Comparison of ENCODE assay signal across 1 cellular context in genomic region chrX:23841847-23842522, GRCh38.
A peak's percentile ranks its signal among the peaks of the same experiment; 100 is the strongest.
TF ChIP-seq lines count a peak whose summit lies in the region.

No MANE protein-coding gene starts in this region.

TF ChIP-seq in HepG2, 621 proteins besides CTCF, POLR2A, EP300 and RAD21 (continued from another document and continues in another):
- no peak for TF ChIP-seq ZNF407 (CRISPR knock-in tag; IDR thresholded peaks at IDR 0.05; ENCODE audit: not compliant biosample characterization)
- peak; percentile 47; the same call in 1 of the 2 replicates for TF ChIP-seq RXRA (CRISPR knock-in tag; IDR thresholded peaks at IDR 0.05)
- TF ChIP-seq ZNF770 (CRISPR knock-in tag; IDR thresholded peaks at IDR 0.05), result peak; percentile 92
- no peak for TF ChIP-seq ZNF678 (CRISPR knock-in tag; IDR thresholded peaks at IDR 0.05)
- no peak for TF ChIP-seq RBFOX2 (IDR thresholded peaks at IDR 0.05; ENCODE audit: low read depth, low read length)
- TF ChIP-seq CEBPB (IDR thresholded peaks at IDR 0.05; ENCODE audit: borderline replicate concordance, low read depth, low read length), result peak; percentile 73
- no peak for TF ChIP-seq ZNF431 (CRISPR knock-in tag; IDR thresholded peaks at IDR 0.05; ENCODE audit: borderline replicate concordance, low read depth)
- TF ChIP-seq GABPA (IDR thresholded peaks at IDR 0.05; ENCODE audit: low read depth, low read length), result no peak
- peak; percentile 23; the same call in 1 of the 2 replicates for TF ChIP-seq GABPA (CRISPR knock-in tag; IDR thresholded peaks at IDR 0.05; ENCODE audit: low read depth)
- no peak for TF ChIP-seq YY1 (IDR thresholded peaks at IDR 0.05; ENCODE audit: insufficient read depth, insufficient replicate concordance, low read depth, low read length)
- no peak for TF ChIP-seq ZNF530 (CRISPR knock-in tag; IDR thresholded peaks at IDR 0.05; ENCODE audit: low read depth)
- TF ChIP-seq HDAC2 (CRISPR knock-in tag; IDR thresholded peaks at IDR 0.05), result no peak
- TF ChIP-seq RFXANK (CRISPR knock-in tag; IDR thresholded peaks at IDR 0.05), result no peak
- peak; percentile 47; the same call in 1 of the 2 replicates for TF ChIP-seq FOXP1 (IDR thresholded peaks at IDR 0.05)
- TF ChIP-seq FOXP1 (CRISPR knock-in tag; IDR thresholded peaks at IDR 0.05), result peak; percentile 86
- peak; percentile 73; the same call in 1 of the 2 replicates for TF ChIP-seq ZNF280D (CRISPR knock-in tag; IDR thresholded peaks at IDR 0.05)
- TF ChIP-seq TAF15 (IDR thresholded peaks at IDR 0.05; ENCODE audit: low read depth, low read length, poor library complexity, severe bottlenecking), result no peak
- no peak for TF ChIP-seq RFX1 (IDR thresholded peaks at IDR 0.05)
- TF ChIP-seq SP1 (IDR thresholded peaks at IDR 0.05), result no peak
- TF ChIP-seq SP1 (CRISPR knock-in tag; IDR thresholded peaks at IDR 0.05), result no peak
- TF ChIP-seq PRPF4 (IDR thresholded peaks at IDR 0.05; ENCODE audit: low read depth, low read length, poor library complexity, severe bottlenecking), result no peak
- TF ChIP-seq ZHX2 (IDR thresholded peaks at IDR 0.05; ENCODE audit: low read depth), result no peak
- TF ChIP-seq ZHX2 (CRISPR knock-in tag; IDR thresholded peaks at IDR 0.05; ENCODE audit: borderline replicate concordance), result no peak
- TF ChIP-seq KAT8 (CRISPR knock-in tag; IDR thresholded peaks at IDR 0.05), result 0 out of 2 replicates have a peak, but pooled peaks have one; percentile 24
- no peak for TF ChIP-seq NFYC (CRISPR knock-in tag; IDR thresholded peaks at IDR 0.05)
- no peak for TF ChIP-seq KLF11 (CRISPR knock-in tag; IDR thresholded peaks at IDR 0.05)
- TF ChIP-seq TBP (CRISPR knock-in tag; IDR thresholded peaks at IDR 0.05), result no peak
- TF ChIP-seq MYPOP (CRISPR knock-in tag; IDR thresholded peaks at IDR 0.05), result no peak
- peak in 1 of 2 experiments; percentile 40; a peak in 1 of 4 replicates for TF ChIP-seq NR2F1 (CRISPR knock-in tag; IDR thresholded peaks at IDR 0.05)
- no peak for TF ChIP-seq BHLHE40 (IDR thresholded peaks at IDR 0.05; ENCODE audit: low read length)
- TF ChIP-seq HCFC1 (IDR thresholded peaks at IDR 0.05; ENCODE audit: low read depth, low read length), result no peak
- TF ChIP-seq PHF5A (CRISPR knock-in tag; IDR thresholded peaks at IDR 0.05; ENCODE audit: low read depth, unreplicated experiment), result no peak
- peak; percentile 42; the same call in 1 of the 2 replicates for TF ChIP-seq NCOR1 (IDR thresholded peaks at IDR 0.05; ENCODE audit: borderline replicate concordance, low read length)
- no peak for TF ChIP-seq PHF20 (CRISPR knock-in tag; IDR thresholded peaks at IDR 0.05)
- TF ChIP-seq ZNF430 (CRISPR knock-in tag; IDR thresholded peaks at IDR 0.05), result no peak
- peak; percentile 95 for TF ChIP-seq MIXL1 (CRISPR knock-in tag; IDR thresholded peaks at IDR 0.05)
- TF ChIP-seq ZNF605 (CRISPR knock-in tag; IDR thresholded peaks at IDR 0.05), result peak; percentile 29; the same call in 1 of the 2 replicates
- peak; percentile 88 for TF ChIP-seq PITX1 (CRISPR knock-in tag; IDR thresholded peaks at IDR 0.05)
- no peak for TF ChIP-seq NR0B2 (CRISPR knock-in tag; IDR thresholded peaks at IDR 0.05)
- TF ChIP-seq YEATS2 (CRISPR knock-in tag; IDR thresholded peaks at IDR 0.05; ENCODE audit: borderline replicate concordance), result no peak
- TF ChIP-seq CHCHD3 (CRISPR knock-in tag; IDR thresholded peaks at IDR 0.05), result no peak
